In genomic region chr11:122820158-122820557, GRCh38 we compare ENCODE assay signal across 11 cellular contexts. TPM values are rescaled to one million over a fixed set of nuclear protein-coding genes. Genes with fewer than 3 reads are reported as not detected.
"Had no signal": no experiment of that assay in that cellular context is flagged by ENCODE, and none has a peak within 500 bp of the region (broad histone marks: within the 10 kb centered on the region; RNA-seq: fewer than 3 reads in every experiment).

No MANE protein-coding gene starts in this region.

- FAIRE-seq: H1, H54, HTR-8/SVneo, K562 had no signal

- ATAC-seq: GM23338, K562 had no signal

- H3K4me3 Mint-ChIP-seq: GM23338, H9, HFFc6 had no signal

- DNase-seq: H9, HCEC 1CT, HFFc6, IMR-90, KG1 had no signal

- H2AFZ ChIP-seq: GM23338 had no signal

- H3K4me2 ChIP-seq: GM23338 had no signal

- H3K4me3 ChIP-seq: GM23338, K562 had no signal

- H3K27ac Mint-ChIP-seq: GM23338, H9, HFFc6 had no signal

RNA-seq across cellular contexts. Expression of gene CRTAM, which starts 18.1 kb away (rescaled TPM):
- total RNA-seq: GM23338, H1, H9, HFFc6, HT-29, IMR-90, K562 had no signal
- polyA plus RNA-seq: GM23338, H1, IMR-90, K562 had no signal
